In genomic region chr16:51009359-51009758, GRCh38 we compare ENCODE assay signal across 30 cellular contexts.
"Had no signal": no experiment of that assay in that cellular context is flagged by ENCODE, and none has a peak within 500 bp of the region (broad histone marks: within the 10 kb centered on the region; RNA-seq: fewer than 3 reads in every experiment).

No MANE protein-coding gene starts in this region.

- ATAC-seq: naive thymus-derived CD4-positive, alpha-beta T cell; natural killer cell; psoas muscle; right cardiac atrium; sciatic nerve; stimulated activated memory B cell treated with anti-CD40 and anti-IgM and Interleukin-4, amounts not matched to agents 10 μg/mL and 1 μg/mL and 100 μg/mL, for 72 hours; stimulated activated naive CD8-positive, alpha-beta T cell treated with anti-CD3 and anti-CD28 coated beads, Interleukin-15, amount 100 ng/mL, for 72 hours; stimulated activated naive CD8-positive, alpha-beta T cell treated with anti-CD3 and anti-CD28 coated beads, Interleukin-15, Interleukin-2, amounts not matched to agents 100 U/mL and 50 U/mL, for 24 hours had no signal

- H3K4me2 ChIP-seq: neural progenitor cell, smooth muscle cell had no signal

- H2AFZ ChIP-seq: neural progenitor cell, parathyroid adenoma had no signal

- H3K27me3 ChIP-seq: neural progenitor cell, ovary, suprapubic skin, testis, tibial artery, transverse colon, upper lobe of left lung, vagina had no signal

- DNase-seq: naive thymus-derived CD4-positive, alpha-beta T cell; natural killer cell; occipital lobe; ovary; posterior cingulate gyrus; psoas muscle; right cardiac atrium; spleen; stimulated activated CD4-positive, alpha-beta T cell treated with anti-CD3 and anti-CD28 coated beads, Interleukin-12 subunit alpha, Interleukin-12 subunit beta, amount 100 ng/mL, for 4 hours; stimulated activated CD4-positive, alpha-beta T cell treated with anti-CD3 and anti-CD28 coated beads, Interleukin-1b, Interleukin-23, amount 100 ng/mL, for 48 hours; stimulated activated CD4-positive, alpha-beta T cell treated with anti-CD3 and anti-CD28 coated beads, Interleukin-4, amount 100 ng/mL, for 1 hour; stimulated activated CD4-positive, alpha-beta T cell treated with anti-CD3 and anti-CD28 coated beads, Interleukin-4, amount 100 ng/mL, for 4 hours; stimulated activated CD8-positive, alpha-beta memory T cell treated with anti-CD3 and anti-CD28 coated beads, Interleukin-4, amount 100 ng/mL, for 48 hours; stimulated activated naive CD4-positive, alpha-beta T cell; stimulated activated naive CD8-positive, alpha-beta T cell treated with anti-CD3 and anti-CD28 coated beads, Interleukin-15, amount 100 ng/mL, for 72 hours; stimulated activated naive CD8-positive, alpha-beta T cell treated with anti-CD3 and anti-CD28 coated beads, Interleukin-15, Interleukin-2, amounts not matched to agents 100 U/mL and 50 U/mL, for 24 hours; substantia nigra; testis; tibial artery; transverse colon; upper lobe of left lung had no signal

- H3K9ac ChIP-seq: neural progenitor cell, parathyroid adenoma had no signal

- H3K79me2 ChIP-seq: parathyroid adenoma had no signal

- H3K27ac ChIP-seq: neural progenitor cell, ovary, parathyroid adenoma, psoas muscle, skin epidermis, spleen, suprapubic skin, testis, tibial artery, transverse colon, upper lobe of left lung, vagina had no signal

- H3K4me3 ChIP-seq: neural progenitor cell, ovary, psoas muscle, skin epidermis, smooth muscle cell, spleen, suprapubic skin, testis, tibial artery, transverse colon, upper lobe of left lung, vagina had no signal

- FAIRE-seq: urothelium cell line had no signal

- H3K9me3 ChIP-seq: ovary, psoas muscle, suprapubic skin, testis, vagina had no signal

- H3K4me1 ChIP-seq: neural progenitor cell, psoas muscle, spleen, suprapubic skin, testis, tibial artery, transverse colon, upper lobe of left lung, vagina had no signal

- H3K36me3 ChIP-seq: neural progenitor cell, ovary, spleen, suprapubic skin, tibial artery, transverse colon, upper lobe of left lung, vagina had no signal
